In the genomic region with DNA sequence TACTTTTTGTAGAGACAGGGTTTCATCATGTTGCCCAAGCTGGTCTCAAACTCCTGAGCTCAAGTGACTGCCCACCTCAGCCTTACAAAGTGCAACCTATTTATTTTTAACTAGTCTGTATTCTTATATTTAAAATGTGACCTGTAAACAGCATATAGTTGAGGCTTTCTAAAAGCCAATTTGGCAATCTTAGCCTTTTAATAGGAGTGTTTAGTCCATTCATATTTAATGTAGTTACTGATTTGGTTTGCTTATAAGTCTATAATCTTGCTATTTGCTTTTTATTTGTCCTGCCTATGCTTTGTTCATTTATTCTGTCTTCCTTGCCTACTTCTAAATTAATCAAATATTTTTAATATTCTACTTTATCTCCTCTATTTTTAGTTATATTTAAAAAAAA, we compare ENCODE assay signal across 29 cellular contexts. TPM values are rescaled to one million over a fixed set of nuclear protein-coding genes. Genes with fewer than 3 reads are reported as not detected.
DNase-seq lines count a peak whose midpoint lies in the region; ATAC-seq, FAIRE-seq and TF ChIP-seq lines count a peak whose summit lies in the region.
"Had no signal": no experiment of that assay in that cellular context is flagged by ENCODE, and none has a peak within 500 bp of the region (broad histone marks: within the 10 kb centered on the region; RNA-seq: fewer than 3 reads in every experiment).

No MANE protein-coding gene starts in this region.

- intact Hi-C loops in K562 (cut with micrococcal nuclease) = no loop called here

- no peaks in the 10 kb centered on the region for H4K20me1 ChIP-seq in K562 (replicated peaks; ENCODE audit: control insufficient read depth, insufficient read depth, low read length)
- H4K20me1 ChIP-seq: BLaER1; BLaER1 treated with 17β-estradiol and CSF1 and Interleukin-3, amounts not matched to agents 10 nM and 100 nM had no signal

- no TSS peak for BruUV-seq in K562 (replicated peaks; lab: Mats Ljungman, UMichigan)

- no peaks in the 10 kb centered on the region for H3K79me2 ChIP-seq in K562 (ENCODE audit: control insufficient read depth, insufficient read depth, low read length)

- H3K4me3 ChIP-seq in K562 = no peak overlapping the region
- H3K4me3 ChIP-seq: A549; BLaER1; BLaER1 treated with 17β-estradiol and CSF1 and Interleukin-3, amounts not matched to agents 10 nM and 100 nM had no signal

- H2AFZ ChIP-seq in K562 (ENCODE audit: low read depth, low read length) = no peak overlapping the region

- ATAC-seq in K562 = no peak
- ATAC-seq: A549; CD8-positive, alpha-beta T cell had no signal

- DNase-seq in K562 (ENCODE audit: extremely low read depth in 1 of 4, low spot score in 3 of 4) (no peak), SIG-M5 treated with dmso at 0.1 percent for 504 hours (lab: John Stamatoyannopoulos, UW; ENCODE audit: unreplicated experiment) (no peak)
- DNase-seq: 8988T; ACHN; AML-193; BE2C; C1 segment of cervical spinal cord; Caco-2; Calu3; CD4-positive, alpha-beta memory T cell; CD4-positive, alpha-beta T cell; CD4-positive, CD25-positive, alpha-beta regulatory T cell; CD8-positive, alpha-beta memory T cell; CD8-positive, alpha-beta T cell; COR-L47; DMS 273 treated with DMSO at 0.1 percent for 48 hours; DMS153; DMS53; DMS79; DMS79 treated with DMSO at 0.1 percent for 48 hours; DND-41; EL had no signal

- H3K9ac ChIP-seq in K562 (ENCODE audit: insufficient read depth in 1 of 2, low read depth in 2 of 2, low read length in 2 of 2) = no peak overlapping the region
- H3K9ac ChIP-seq: BLaER1; BLaER1 treated with 17β-estradiol and CSF1 and Interleukin-3, amounts not matched to agents 10 nM and 100 nM had no signal

- no peak for TF ChIP-seq EP300 in K562 (IDR thresholded peaks at IDR 0.05; ENCODE audit: low read length)

- CTCF ChIA-PET in K562 (lab: Yijun Ruan, JAX; ENCODE audit: low intra/inter-chr PET ratio) = no interaction called here

- TF ChIP-seq POLR2A in K562 (conservative IDR thresholded peaks at IDR 0.05) = no peak

- no peak for FAIRE-seq in K562 (lab: Jason Lieb, UNC)
- FAIRE-seq: A204.1, A549, D721Med had no signal

- POLR2A ChIA-PET in K562 (lab: Yijun Ruan, JAX) = no interaction called here

- H3K27me3 ChIP-seq in K562 (ENCODE audit: control insufficient read depth in 2 of 2, insufficient read depth in 2 of 2, low read length in 2 of 2) = no peaks in the 10 kb centered on the region
- H3K27me3 ChIP-seq: BE2C; BLaER1; BLaER1 treated with 17β-estradiol and CSF1 and Interleukin-3, amounts not matched to agents 10 nM and 100 nM had no signal

- in situ Hi-C loops in K562 (cut with MboI) = no loop called here

- H3K9me3 ChIP-seq in K562 (replicated peaks; ENCODE audit: control insufficient read depth, insufficient read depth, low read depth, low read length) = no peaks in the 10 kb centered on the region
- H3K9me3 ChIP-seq: BE2C, Caco-2 had no signal

- TF ChIP-seq RAD21 in K562 (CRISPR knock-in tag; conservative IDR thresholded peaks at IDR 0.05 in 1 of 2, IDR thresholded peaks at IDR 0.05 in 1 of 2) = no peak

- no peak overlapping the region for H3K4me2 ChIP-seq in K562 (ENCODE audit: insufficient read depth, low read length)
- H3K4me2 ChIP-seq: A549; BLaER1; BLaER1 treated with 17β-estradiol and CSF1 and Interleukin-3, amounts not matched to agents 10 nM and 100 nM had no signal

- H3K36me3 ChIP-seq in K562 (ENCODE audit: control insufficient read depth, insufficient read depth, low read length) = no peaks in the 10 kb centered on the region
- H3K36me3 ChIP-seq: BE2C; BLaER1; BLaER1 treated with 17β-estradiol and CSF1 and Interleukin-3, amounts not matched to agents 10 nM and 100 nM had no signal

- no peak for TF ChIP-seq CTCF in K562 (IDR thresholded peaks at IDR 0.05 in 2 of 3, conservative IDR thresholded peaks at IDR 0.05 in 1 of 3; ENCODE audit: insufficient read depth in 2 of 3, low read depth in 1 of 3, low read length in 3 of 3)

- H3K4me1 ChIP-seq in K562 (replicated peaks in 1 of 2; ENCODE audit: control insufficient read depth in 2 of 2, insufficient read depth in 2 of 2, low read length in 2 of 2) = no peaks in the 10 kb centered on the region
- H3K4me1 ChIP-seq: A549; BLaER1; BLaER1 treated with 17β-estradiol and CSF1 and Interleukin-3, amounts not matched to agents 10 nM and 100 nM; Caco-2 had no signal

- H3K9me1 ChIP-seq in K562 (ENCODE audit: control insufficient read depth, insufficient read depth, low read length) = no peaks in the 10 kb centered on the region

- no peak overlapping the region for H3K27ac ChIP-seq in K562 (ENCODE audit: extremely low read depth, low read depth, low read length)
- H3K27ac ChIP-seq: 22Rv1; A549; BLaER1; BLaER1 treated with 17β-estradiol and CSF1 and Interleukin-3, amounts not matched to agents 10 nM and 100 nM; C4-2B had no signal

TF ChIP-seq in K562, 482 proteins besides CTCF, POLR2A, EP300 and RAD21:
- TF ChIP-seq ZNF507 (tag; conservative IDR thresholded peaks at IDR 0.05) (peak; percentile 97), HNRNPH1 (optimal IDR thresholded peaks at IDR 0.05; ENCODE audit: low read depth, low read length) (no peak), RBM25 (IDR thresholded peaks at IDR 0.05; ENCODE audit: low read depth, low read length, severe bottlenecking) (peak; percentile 20), ZNF3 (CRISPR knock-in tag; IDR thresholded peaks at IDR 0.05) (no peak), RHOXF2B (CRISPR knock-in tag; conservative IDR thresholded peaks at IDR 0.05) (no peak), ZNF354B (CRISPR knock-in tag; IDR thresholded peaks at IDR 0.05) (peak; percentile 82), POLR3G (IDR thresholded peaks at IDR 0.05; ENCODE audit: extremely low read depth, insufficient read length, insufficient replicate concordance) (no peak), CREB1 (IDR thresholded peaks at IDR 0.05) (no peak), CREB1 (CRISPR knock-in tag; IDR thresholded peaks at IDR 0.05) (no peak), U2AF1 (optimal IDR thresholded peaks at IDR 0.05; ENCODE audit: low read depth, low read length) (no peak), TRIM28 (IDR thresholded peaks at IDR 0.05) (no peak), FOXA3 (CRISPR knock-in tag; conservative IDR thresholded peaks at IDR 0.05 in 1 of 2, IDR thresholded peaks at IDR 0.05 in 1 of 2) (no peak)
- TF ChIP-seq, protein P1, sequence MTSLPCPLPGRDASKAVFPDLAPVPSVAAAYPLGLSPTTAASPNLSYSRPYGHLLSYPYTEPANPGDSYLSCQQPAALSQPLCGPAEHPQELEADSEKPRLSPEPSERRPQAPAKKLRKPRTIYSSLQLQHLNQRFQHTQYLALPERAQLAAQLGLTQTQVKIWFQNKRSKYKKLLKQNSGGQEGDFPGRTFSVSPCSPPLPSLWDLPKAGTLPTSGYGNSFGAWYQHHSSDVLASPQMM (CRISPR knock-in tag; IDR thresholded peaks at IDR 0.05) = no peak

RNA-seq across cellular contexts. Expression of gene SOX4, which starts 15.0 kb away (rescaled TPM):
- total RNA-seq in K562 (2011; cell fraction: chromatin; rRNA removed; ENCODE audit: low replicate concordance) = not detected in 2 replicates
- total RNA-seq in K562 (2011; cell fraction: nucleolus; rRNA removed) = 0.17 TPM in 1 of 2 replicates, not detected in the other
- total RNA-seq in K562 (2011; cell fraction: nucleoplasm; rRNA removed) = not detected in 2 replicates
- total RNA-seq in K562 (2014; rRNA removed) (0.04 and 0.05 TPM in 2 replicates), K562 (2014; rRNA removed; fragmentation: Illumina TruSeq; extraction: Trizol) (0.03 and 0.04 TPM in 2 replicates), K562 (2015; rRNA removed; fragmentation: Illumina TruSeq; extraction: Trizol) (0.04 TPM in 2 replicates), K562 (2021) (0.27 and 0.29 TPM in 2 replicates)
- polyA plus RNA-seq in K562 (2011; rRNA removed) (0.03 TPM in 1 of 2 replicates, not detected in the other), K562 (2014; fragmentation: Illumina TruSeq; extraction: Trizol) (0.04 TPM in 2 replicates), K562 (2014; fragmentation: Nextera tagmentation; extraction: Ambion mirVana) (under 1 TPM; 0.07 to 0.21 TPM), K562 (2014; rRNA removed) (0.01 and 0.04 TPM in 2 replicates)
- 0.01 TPM in 2 replicates for polyA plus RNA-seq in K562 (2011; cell fraction: cytosol; rRNA removed)
- 0.03 TPM in 2 replicates for polyA plus RNA-seq in K562 (2011; cell fraction: nucleus; rRNA removed)
- 0.07 and 0.08 TPM in 2 replicates for polyA plus RNA-seq in K562 (2012)
- 0.06 TPM in 1 of 2 replicates, not detected in the other for polyA minus RNA-seq in K562 (2011; rRNA and poly(A)+ RNA removed)
- not detected in 2 replicates for polyA minus RNA-seq in K562 (2011; cell fraction: cytosol; rRNA and poly(A)+ RNA removed)
- polyA minus RNA-seq in K562 (2011; cell fraction: nucleus; rRNA and poly(A)+ RNA removed) = under 0.01 TPM in 1 of 2 replicates, not detected in the other
